In genomic region chr13:78121459-78122348, GRCh38 we compare ENCODE assay signal across 8 cellular contexts.
DNase-seq lines count a peak whose midpoint lies in the region; ATAC-seq and TF ChIP-seq lines count a peak whose summit lies in the region.

No MANE protein-coding gene starts in this region.

- TF ChIP-seq CTCF in 22Rv1 (IDR thresholded peaks at IDR 0.05) (peak; percentile 85), glutamatergic neuron (IDR thresholded peaks at IDR 0.05; ENCODE audit: partially characterized antibody, unreplicated experiment) (peak; percentile 96)

- DNase-seq in GF-D8 (lab: John Stamatoyannopoulos, UW), result peak; percentile 26
- peak; percentile 45 for DNase-seq in NCI-H460 (ENCODE audit: extremely low read depth, low read depth)
- peak; percentile 6 for DNase-seq in activated T-cell treated with anti-CD3 and anti-CD28 coated beads for 48 hours (ENCODE audit: low read depth)
- DNase-seq in glutamatergic neuron, result peak; percentile 32
- DNase-seq in pulmonary artery endothelial cell (ENCODE audit: low read depth, low spot score), result peak; percentile 36
- DNase-seq in activated CD4-positive, CD25-positive, alpha-beta regulatory T cell (lab: John Stamatoyannopoulos, UW), result no peak

- H3K27ac ChIP-seq in 22Rv1, result no peak overlapping the region

- no peak overlapping the region for H3K27ac Mint-ChIP-seq in glutamatergic neuron (ENCODE audit: unreplicated experiment)

- peaks cover 2% of the 10 kb centered on the region for H3K36me3 Mint-ChIP-seq in glutamatergic neuron (ENCODE audit: unreplicated experiment)

- ATAC-seq in HG02798 (IDR thresholded peaks at IDR 0.05; ENCODE audit: poor library complexity, unreplicated experiment), result peak; percentile 56

- no peaks in the 10 kb centered on the region for H3K27me3 Mint-ChIP-seq in glutamatergic neuron (ENCODE audit: unreplicated experiment)

- H3K4me1 Mint-ChIP-seq in glutamatergic neuron (ENCODE audit: low read depth, unreplicated experiment), result no peaks in the 10 kb centered on the region

- H3K9me3 Mint-ChIP-seq in glutamatergic neuron (ENCODE audit: unreplicated experiment), result no peaks in the 10 kb centered on the region

- no peak overlapping the region for H3K4me3 Mint-ChIP-seq in glutamatergic neuron (ENCODE audit: unreplicated experiment)

Comparison
In these comparisons a context has a peak if more than half of its experiments do, and no peak if none do; other contexts are left out.
1. DNase-seq: peak in GF-D8 (single experiment), NCI-H460 (single experiment), activated T-cell treated with anti-CD3 and anti-CD28 coated beads for 48 hours (single experiment), glutamatergic neuron (single experiment) and pulmonary artery endothelial cell (single experiment); none in activated CD4-positive, CD25-positive, alpha-beta regulatory T cell (0 of 4).